Comparison of ENCODE assay signal across 8 cellular contexts in the genomic region with DNA sequence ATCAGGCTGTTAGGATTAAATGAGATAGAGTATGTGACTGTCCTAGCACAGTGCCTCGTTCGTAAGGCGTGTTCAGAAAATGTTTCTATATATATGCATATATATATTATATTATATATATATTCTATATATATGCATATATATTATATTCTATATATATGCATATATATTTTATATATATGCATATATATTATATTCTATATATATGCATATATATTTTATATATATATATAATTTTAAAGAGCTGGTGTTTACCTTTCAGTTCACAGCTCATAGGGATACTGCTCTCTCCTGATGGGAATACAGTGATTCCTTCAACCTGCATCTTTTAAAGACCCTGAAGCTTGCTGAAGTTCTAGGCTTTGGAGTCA. TPM values are rescaled to one million over a fixed set of nuclear protein-coding genes. Genes with fewer than 3 reads are reported as not detected.
DNase-seq lines count a peak whose midpoint lies in the region; TF ChIP-seq lines count a peak whose summit lies in the region.

No MANE protein-coding gene starts in this region.

- TF ChIP-seq POLR2A in sigmoid colon (IDR thresholded peaks at IDR 0.05) = no peak

- peaks cover 11% of the 10 kb centered on the region; the same call in 1 of the 2 replicates for H3K36me3 ChIP-seq in SU-DHL-6 (ENCODE audit: low read length)
- peaks cover 0 to 29% (median 5%) of the 10 kb centered on the region in 4 donors for H3K36me3 ChIP-seq in sigmoid colon

- H3K27ac ChIP-seq in SU-DHL-6 (ENCODE audit: low read depth, low read length) (peak overlapping the region; percentile 67), sigmoid colon (peak overlapping the region; percentile 89 to 94 (median 90))

- H3K9ac ChIP-seq in SU-DHL-6 (ENCODE audit: low read length) = peak overlapping the region; percentile 98

- no peaks in the 10 kb centered on the region for H3K9me3 ChIP-seq in SU-DHL-6 (ENCODE audit: insufficient read depth, low read length)
- H3K9me3 ChIP-seq in sigmoid colon = no peaks in the 10 kb centered on the region

- no peak for DNase-seq in GM12865 (ENCODE audit: low read depth)
- DNase-seq in fibroblast of pulmonary artery (ENCODE audit: low read depth) = no peak
- no peak for DNase-seq in sigmoid colon
- no peak for DNase-seq in HK-2 (ENCODE audit: unreplicated experiment)
- no peak for DNase-seq in NCI-H187 treated with DMSO at 0.1 percent for 48 hours (lab: John Stamatoyannopoulos, UW)
- no peak for DNase-seq in HEK293T (ENCODE audit: extremely low spot score)
- no peak for DNase-seq in activated CD4-positive, alpha-beta T cell treated with anti-CD3 and anti-CD28 coated beads, Interleukin-2, amount 50 U/mL, for 48 hours

- 8 to 25% methylated on average over 3 of the region's 3 CpGs for WGBS in sigmoid colon, 2 donors

- H3K4me3 ChIP-seq in GM12865 (ENCODE audit: low read depth, low read length) (peak overlapping the region; percentile 92), SU-DHL-6 (ENCODE audit: insufficient read depth, low read length, poor library complexity, severe bottlenecking) (peak overlapping the region; percentile 98), fibroblast of pulmonary artery (replicated peaks; ENCODE audit: low read depth, low read length) (peak overlapping the region; percentile 87), sigmoid colon (peak overlapping the region; percentile 62 to 88 (median 76))

- peak overlapping the region; percentile 96 for H3K4me2 ChIP-seq in SU-DHL-6 (ENCODE audit: low read depth, low read length, poor library complexity, severe bottlenecking)

- no peak for TF ChIP-seq CTCF in GM12865 (IDR thresholded peaks at IDR 0.05; ENCODE audit: insufficient read depth, low read depth, low read length, missing control alignments)
- no peak for TF ChIP-seq CTCF in SU-DHL-6 (IDR thresholded peaks at IDR 0.05; ENCODE audit: insufficient read depth, low read length, poor library complexity, severe bottlenecking)
- no peak for TF ChIP-seq CTCF in fibroblast of pulmonary artery (IDR thresholded peaks at IDR 0.05; ENCODE audit: low read length, missing control alignments)
- no peak for TF ChIP-seq CTCF in sigmoid colon (IDR thresholded peaks at IDR 0.05)

- H3K9me2 ChIP-seq in SU-DHL-6 (replicated peaks; ENCODE audit: insufficient read depth, low read length) = no peaks in the 10 kb centered on the region

- POLR2A ChIA-PET in HEK293T (lab: Yijun Ruan, JAX) = interaction anchor here (1.2 to 2.9 kb wide), 4 partner anchors 9 to 146 kb away, joined by 3 to 31 read pairs (median 4); a partner anchor contains a TSS

- intact Hi-C loops in sigmoid colon (cut with DNase I) = loop anchor here (5.0 to 10.0 kb wide), 4 partner anchors 35 to 502 kb away; a partner anchor contains a TSS

- H3K27me3 ChIP-seq in SU-DHL-6 (ENCODE audit: low read length) (no peaks in the 10 kb centered on the region), sigmoid colon (no peaks in the 10 kb centered on the region)

- H2AFZ ChIP-seq in SU-DHL-6 (ENCODE audit: low read depth, low read length, severe bottlenecking) = peak overlapping the region; percentile 92

- TF ChIP-seq EP300 in sigmoid colon (IDR thresholded peaks at IDR 0.05) = no peak

- H3K79me2 ChIP-seq in SU-DHL-6 (ENCODE audit: insufficient read depth, low read length) = peaks cover 38% of the 10 kb centered on the region

- H3K4me1 ChIP-seq in sigmoid colon = peaks cover 0 to 46% (median 38%) of the 10 kb centered on the region in 4 donors

- H4K20me1 ChIP-seq in SU-DHL-6 (ENCODE audit: low read depth, low read length) = 0 out of 2 replicates have a peak, but pooled peaks cover 2% of the 10 kb centered on the region

- CTCF ChIA-PET in HEK293T (lab: Yijun Ruan, JAX) = interaction anchor here (1.1 kb wide), 1 partner anchor 38 kb away, joined by 3 read pairs; no protein-coding TSS in a partner anchor

- H3F3A ChIP-seq in SU-DHL-6 (ENCODE audit: insufficient read depth) = no peaks in the 10 kb centered on the region

TF ChIP-seq in HEK293T, 16 proteins besides CTCF, POLR2A, EP300 and RAD21:
- TF ChIP-seq FOXA1 (IDR thresholded peaks at IDR 0.05) = no peak
- TF ChIP-seq FOXK2 (IDR thresholded peaks at IDR 0.05) = no peak
- no peak for TF ChIP-seq HDGF (IDR thresholded peaks at IDR 0.05; ENCODE audit: borderline replicate concordance)
- TF ChIP-seq ELF4 (IDR thresholded peaks at IDR 0.05) = no peak
- no peak for TF ChIP-seq NFRKB (IDR thresholded peaks at IDR 0.05)
- no peak for TF ChIP-seq CTBP1 (IDR thresholded peaks at IDR 0.05; ENCODE audit: borderline replicate concordance)
- TF ChIP-seq, protein P1, sequence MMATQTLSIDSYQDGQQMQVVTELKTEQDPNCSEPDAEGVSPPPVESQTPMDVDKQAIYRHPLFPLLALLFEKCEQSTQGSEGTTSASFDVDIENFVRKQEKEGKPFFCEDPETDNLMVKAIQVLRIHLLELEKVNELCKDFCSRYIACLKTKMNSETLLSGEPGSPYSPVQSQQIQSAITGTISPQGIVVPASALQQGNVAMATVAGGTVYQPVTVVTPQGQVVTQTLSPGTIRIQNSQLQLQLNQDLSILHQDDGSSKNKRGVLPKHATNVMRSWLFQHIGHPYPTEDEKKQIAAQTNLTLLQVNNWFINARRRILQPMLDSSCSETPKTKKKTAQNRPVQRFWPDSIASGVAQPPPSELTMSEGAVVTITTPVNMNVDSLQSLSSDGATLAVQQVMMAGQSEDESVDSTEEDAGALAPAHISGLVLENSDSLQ (IDR thresholded peaks at IDR 0.05) = no peak
- TF ChIP-seq TARDBP (IDR thresholded peaks at IDR 0.05) = no peak
- no peak for TF ChIP-seq BHLHE40 (IDR thresholded peaks at IDR 0.05; ENCODE audit: borderline replicate concordance)
- TF ChIP-seq ZNF384 (IDR thresholded peaks at IDR 0.05) = no peak
- no peak for TF ChIP-seq ARNT (IDR thresholded peaks at IDR 0.05)
- no peak for TF ChIP-seq SUZ12 (IDR thresholded peaks at IDR 0.05)
- TF ChIP-seq FOXM1 (IDR thresholded peaks at IDR 0.05; ENCODE audit: borderline replicate concordance) = no peak
- TF ChIP-seq SP1 (IDR thresholded peaks at IDR 0.05) = no peak
- TF ChIP-seq LEF1 (IDR thresholded peaks at IDR 0.05; ENCODE audit: borderline replicate concordance) = no peak
- TF ChIP-seq L3MBTL2 (conservative IDR thresholded peaks at IDR 0.05) = no peak

RNA-seq across cellular contexts. Expression of a gene that starts 0.7 kb away (rescaled TPM):
- 100 to 1,000 TPM in 2 of 4 donors, 10 to 100 TPM in 2; 72.3 to 148 (median 113) TPM for total RNA-seq in sigmoid colon
- polyA plus RNA-seq in sigmoid colon = 100 to 1,000 TPM; 258 to 335 (median 329) TPM
